ENCODE assay signal across 22 cellular contexts in the genomic region with DNA sequence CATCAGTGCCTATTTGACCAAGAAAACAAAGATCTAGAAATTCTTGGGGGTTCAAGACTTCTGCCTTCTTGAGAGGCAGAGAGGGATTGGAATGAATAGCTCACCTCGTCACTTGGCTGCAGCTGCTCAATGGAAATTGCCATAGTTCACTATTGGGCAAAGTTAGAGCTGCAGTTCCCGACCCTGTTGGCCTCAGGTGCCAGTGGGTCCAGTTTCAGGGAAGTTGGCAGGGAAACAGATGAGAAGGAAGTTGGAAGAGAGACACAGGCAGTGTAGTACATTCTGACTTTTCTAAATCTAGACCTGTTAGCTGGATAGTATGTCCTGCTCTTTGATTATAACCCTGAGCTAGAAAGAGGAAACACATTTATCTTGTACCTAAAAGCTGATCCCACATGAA. TPM values are rescaled to one million over a fixed set of nuclear protein-coding genes. Genes with fewer than 3 reads are reported as not detected.
DNase-seq lines count a peak whose midpoint lies in the region; ATAC-seq, FAIRE-seq and TF ChIP-seq lines count a peak whose summit lies in the region.
"Had no signal": no experiment of that assay in that cellular context is flagged by ENCODE, and none has a peak within 500 bp of the region (broad histone marks: within the 10 kb centered on the region; RNA-seq: fewer than 3 reads in every experiment).

No MANE protein-coding gene starts in this region.

- intact Hi-C loops in HepG2 (cut with micrococcal nuclease; ENCODE audit: unreplicated experiment) (no loop called here), gastrocnemius medialis (cut with DNase I; ENCODE audit: low total_unique reads) (no loop called here)

- no peak overlapping the region for H3K18ac ChIP-seq in H1 (ENCODE audit: extremely low read depth, low read length)

- POLR2A ChIA-PET in HepG2 (lab: Yijun Ruan, JAX): no interaction called here
- POLR2A ChIA-PET in H1 (lab: Charles Lee; ENCODE audit: partially characterized antibody): interaction anchor here (0.6 kb wide), 1 partner anchor 127 kb away, joined by 3 read pairs; a partner anchor contains a TSS

- H3K4me3 ChIP-seq in liver (ENCODE audit: low read depth in 1 of 3, low read length in 3 of 3) (no peak overlapping the region), HepG2 (replicated peaks in 1 of 3; ENCODE audit: insufficient read depth in 1 of 3, low read depth in 2 of 3, low read length in 3 of 3) (no peak overlapping the region), H1 (ENCODE audit: extremely low read depth in 1 of 4, insufficient read depth in 2 of 4, low read depth in 3 of 4, low read length in 4 of 4) (no peak overlapping the region), neural progenitor cell (no peak overlapping the region), gastrocnemius medialis (no peak overlapping the region)
- H3K4me3 ChIP-seq: GM12878, GM23248 had no signal

- peak; percentile 12 to 43 for TF ChIP-seq RAD21 in liver (IDR thresholded peaks at IDR 0.05)
- TF ChIP-seq RAD21 in HepG2 (CRISPR knock-in tag; IDR thresholded peaks at IDR 0.05): no peak
- TF ChIP-seq RAD21 in H1 (IDR thresholded peaks at IDR 0.05 in 1 of 2, conservative IDR thresholded peaks at IDR 0.05 in 1 of 2; ENCODE audit: low read depth in 2 of 2, low read length in 2 of 2): no peak

- CTCF ChIA-PET in HepG2 (lab: Yijun Ruan, JAX; ENCODE audit: low intra/inter-chr PET ratio, low total read pairs) (no interaction called here), H1 (lab: Charles Lee; ENCODE audit: partially characterized antibody) (interaction anchor here (0.6 to 1.4 kb wide), 3 partner anchors 55 to 1568 kb away, joined by 3 read pairs; no protein-coding TSS in a partner anchor)

- no peaks in the 10 kb centered on the region for H3K36me3 Mint-ChIP-seq in neural progenitor cell
- H3K36me3 Mint-ChIP-seq: CD4-positive, alpha-beta memory T cell had no signal

- TF ChIP-seq POLR2A in HepG2 (IDR thresholded peaks at IDR 0.05; ENCODE audit: insufficient read depth in 1 of 2, low read depth in 2 of 2, low read length in 2 of 2) (no peak), H1 (IDR thresholded peaks at IDR 0.05; ENCODE audit: control extremely low read depth in 1 of 2, low read depth in 2 of 2, low read length in 2 of 2) (no peak), gastrocnemius medialis (IDR thresholded peaks at IDR 0.05) (no peak)

- no peak overlapping the region for H3K14ac ChIP-seq in H1 (ENCODE audit: insufficient read length)

- no peak overlapping the region for H3K4me3 Mint-ChIP-seq in neural progenitor cell
- H3K4me3 Mint-ChIP-seq: CD4-positive, alpha-beta memory T cell; H9 had no signal

- H3K56ac ChIP-seq in H1 (replicated peaks; ENCODE audit: insufficient read length, low read depth, low read length): no peak overlapping the region

- H3K4me2 ChIP-seq in HepG2 (ENCODE audit: low read depth, low read length) (no peak overlapping the region), H1 (ENCODE audit: insufficient read depth in 1 of 2, low read depth in 2 of 2, low read length in 2 of 2) (no peak overlapping the region), neural progenitor cell (no peak overlapping the region)

- H4K8ac ChIP-seq in H1 (ENCODE audit: extremely low read depth, insufficient read depth, low read length): no peak overlapping the region

- no peak overlapping the region for H4K91ac ChIP-seq in H1 (replicated peaks; ENCODE audit: insufficient read length, low read length)

- peaks cover 16% of the 10 kb centered on the region; the same call in 1 of the 2 replicates for H4K20me1 ChIP-seq in HepG2 (ENCODE audit: insufficient read depth, low read length)
- H4K20me1 ChIP-seq in H1 (replicated peaks in 1 of 2; ENCODE audit: control insufficient read depth in 1 of 2, insufficient read depth in 2 of 2, low read length in 2 of 2): no peaks in the 10 kb centered on the region
- H4K20me1 ChIP-seq in neural progenitor cell (ENCODE audit: low read depth): no peaks in the 10 kb centered on the region

- no peak overlapping the region for H2BK120ac ChIP-seq in H1 (replicated peaks; ENCODE audit: low read depth, low read length)

- no peak overlapping the region for H2AK5ac ChIP-seq in H1 (ENCODE audit: low read depth, low read length)

- H3K4me1 ChIP-seq in liver (ENCODE audit: control insufficient read depth in 4 of 4, insufficient read depth in 4 of 4, low read length in 3 of 4): peaks cover 6 to 70% (median 49%) of the 10 kb centered on the region in 4 donors
- H3K4me1 ChIP-seq in HepG2 (ENCODE audit: insufficient read depth, low read length): no peaks in the 10 kb centered on the region
- no peaks in the 10 kb centered on the region for H3K4me1 ChIP-seq in H1 (replicated peaks in 1 of 4; ENCODE audit: control insufficient read depth in 3 of 4, insufficient read depth in 4 of 4, low read length in 3 of 4)
- no peaks in the 10 kb centered on the region for H3K4me1 ChIP-seq in neural progenitor cell
- H3K4me1 ChIP-seq in gastrocnemius medialis: no peaks in the 10 kb centered on the region

- H3K27ac Mint-ChIP-seq in neural progenitor cell: no peak overlapping the region
- H3K27ac Mint-ChIP-seq: CD4-positive, alpha-beta memory T cell; H9 had no signal

- no peak for FAIRE-seq in HepG2 (lab: Jason Lieb, UNC)
- FAIRE-seq in H1 (lab: Jason Lieb, UNC): no peak
- no peak for FAIRE-seq in HTR-8/SVneo (lab: Jason Lieb, UNC)
- FAIRE-seq: GM12878, GM19239 had no signal

- H3K9me3 ChIP-seq in liver (ENCODE audit: control insufficient read depth in 4 of 4, low read length in 3 of 4) (no peaks in the 10 kb centered on the region), HepG2 (ENCODE audit: low read length) (no peaks in the 10 kb centered on the region), H1 (ENCODE audit: insufficient read depth in 2 of 2, low read depth in 1 of 2, low read length in 1 of 2) (no peaks in the 10 kb centered on the region), neural progenitor cell (ENCODE audit: low read depth) (no peaks in the 10 kb centered on the region), gastrocnemius medialis (no peaks in the 10 kb centered on the region)

- no peak overlapping the region for H3K23ac ChIP-seq in H1 (ENCODE audit: insufficient read length)

- in situ Hi-C loops in HepG2 (cut with HindIII; ENCODE audit: extremely low pct_ligation_motif_present, low pct_unique_long_range_greater_than_20kb) (no loop called here), gastrocnemius medialis (cut with MboI; ENCODE audit: low sequenced_read_pairs in 4 of 4) (no loop called here)

- H2AFZ ChIP-seq in HepG2 (ENCODE audit: low read length) (no peak overlapping the region), H1 (ENCODE audit: low read length) (peak overlapping the region; percentile 43; the same call in 1 of the 2 replicates), neural progenitor cell (replicated peaks) (peak overlapping the region; percentile 86)
- H2AFZ ChIP-seq: GM23248 had no signal

- no peak overlapping the region for H4K5ac ChIP-seq in H1 (ENCODE audit: insufficient read length, low read depth, low read length)

- H3K36me3 ChIP-seq in liver (ENCODE audit: control insufficient read depth in 4 of 4, insufficient read depth in 3 of 4, low read depth in 1 of 4, low read length in 3 of 4): peaks cover 0 to 2% (median under 1%) of the 10 kb centered on the region in 4 donors
- peaks cover 0 to under 1% of the 10 kb centered on the region in 2 experiments; a peak in 2 of 5 replicates for H3K36me3 ChIP-seq in HepG2 (replicated peaks in 1 of 2; ENCODE audit: control insufficient read depth in 1 of 2, insufficient read depth in 2 of 2, low read length in 2 of 2)
- H3K36me3 ChIP-seq in H1 (ENCODE audit: control insufficient read depth in 2 of 4, insufficient read depth in 4 of 4, low read length in 3 of 4): no peaks in the 10 kb centered on the region
- no peaks in the 10 kb centered on the region for H3K36me3 ChIP-seq in neural progenitor cell
- H3K36me3 ChIP-seq in gastrocnemius medialis: no peaks in the 10 kb centered on the region

- H3F3A ChIP-seq in neural progenitor cell (ENCODE audit: low read depth): peaks cover 6% of the 10 kb centered on the region

- no peaks in the 10 kb centered on the region for H3K4me1 Mint-ChIP-seq in neural progenitor cell
- H3K4me1 Mint-ChIP-seq: CD4-positive, alpha-beta memory T cell had no signal

- no peaks in the 10 kb centered on the region for H3K27me3 Mint-ChIP-seq in neural progenitor cell (ENCODE audit: insufficient read depth, low read depth)

- H3K4ac ChIP-seq in H1 (replicated peaks; ENCODE audit: insufficient read length, low read depth, low read length): no peak overlapping the region

- H3K9ac ChIP-seq in liver (ENCODE audit: low read depth in 1 of 2, low read length in 2 of 2): no peak overlapping the region
- H3K9ac ChIP-seq in HepG2 (ENCODE audit: insufficient read depth, low read depth, low read length): no peak overlapping the region
- no peak overlapping the region for H3K9ac ChIP-seq in H1 (replicated peaks in 1 of 4; ENCODE audit: extremely low read depth in 1 of 4, low read depth in 3 of 4, low read length in 3 of 4)
- no peak overlapping the region for H3K9ac ChIP-seq in neural progenitor cell
- H3K9ac ChIP-seq: GM23248 had no signal

- no peak for ATAC-seq in HepG2
- peak; percentile 56 to 81 for ATAC-seq in gastrocnemius medialis
- no peak for ATAC-seq in HG03097 (IDR thresholded peaks at IDR 0.05; ENCODE audit: low FRiP score, unreplicated experiment)
- ATAC-seq: GM12878, HCT116 had no signal

- peaks cover 64% of the 10 kb centered on the region for H3K79me2 ChIP-seq in HepG2 (ENCODE audit: insufficient read depth, low read length)
- no peaks in the 10 kb centered on the region for H3K79me2 ChIP-seq in H1 (ENCODE audit: control insufficient read depth in 1 of 2, insufficient read depth in 2 of 2, low read length in 2 of 2)
- no peaks in the 10 kb centered on the region for H3K79me2 ChIP-seq in neural progenitor cell (ENCODE audit: low read depth)

- BruUV-seq in HepG2 (replicated peaks; lab: Mats Ljungman, UMichigan): no TSS peak

- no peak overlapping the region for H2BK12ac ChIP-seq in H1 (ENCODE audit: low read depth, low read length)

- DNase-seq in HepG2 (ENCODE audit: low spot score) (no peak), H1 (ENCODE audit: low read depth in 1 of 2, low spot score in 2 of 2) (no peak), neural progenitor cell (ENCODE audit: low spot score) (no peak), gastrocnemius medialis (peak in 1 of 2 donors; percentile 48), SKM-1 treated with dmso at 0.1 percent for 144 hours (lab: John Stamatoyannopoulos, UW; ENCODE audit: unreplicated experiment) (no peak), HTR-8/SVneo (ENCODE audit: insufficient read length, low spot score) (no peak)
- DNase-seq: C1 segment of cervical spinal cord; Calu3; CD4-positive, alpha-beta memory T cell; COR-L47; DMS53; DND-41; GM23248; H9 had no signal

- no peak overlapping the region for H2BK15ac ChIP-seq in H1 (ENCODE audit: low read length)

- no peak overlapping the region for H2BK5ac ChIP-seq in H1 (ENCODE audit: low read depth, low read length)

- H3K79me1 ChIP-seq in H1 (ENCODE audit: low read depth, low read length): no peaks in the 10 kb centered on the region

- no peaks in the 10 kb centered on the region for H3K9me3 Mint-ChIP-seq in neural progenitor cell
- H3K9me3 Mint-ChIP-seq: CD4-positive, alpha-beta memory T cell; H9 had no signal

- WGBS in liver: 29% methylated on average over 2 of the region's 2 CpGs
- WGBS in HepG2 (ENCODE audit: low lambda C conversion rate): 93% methylated on average over 2 of the region's 2 CpGs
- 75% methylated on average over 2 of the region's 2 CpGs; no CpG with 5 or more reads in 1 of the 2 experiments for WGBS in H1 (ENCODE audit: extremely low coverage in 1 of 2, insufficient coverage in 1 of 2, insufficient read length in 1 of 2, insufficient replicate concordance in 2 of 2, low coverage in 1 of 2, low lambda C conversion rate in 2 of 2, missing lambda C conversion rate in 1 of 2), 2 experiments

- no peak for TF ChIP-seq CTCF in liver (IDR thresholded peaks at IDR 0.05; ENCODE audit: low read depth, low read length, missing input control)
- no peak for TF ChIP-seq CTCF in HepG2 (CRISPR knock-in tag; IDR thresholded peaks at IDR 0.05)
- TF ChIP-seq CTCF in H1 (IDR thresholded peaks at IDR 0.05; ENCODE audit: control extremely low read depth in 1 of 3, insufficient read depth in 1 of 3, low read depth in 1 of 3, low read length in 3 of 3): no peak
- no peak for TF ChIP-seq CTCF in neural progenitor cell (IDR thresholded peaks at IDR 0.05)
- TF ChIP-seq CTCF in gastrocnemius medialis (IDR thresholded peaks at IDR 0.05 in 4 of 5, conservative IDR thresholded peaks at IDR 0.05 in 1 of 5): no peak

- H3K27me3 ChIP-seq in liver (ENCODE audit: control insufficient read depth in 4 of 4, insufficient read depth in 4 of 4, low read length in 3 of 4): no peaks in the 10 kb centered on the region
- no peaks in the 10 kb centered on the region for H3K27me3 ChIP-seq in HepG2 (ENCODE audit: control insufficient read depth in 1 of 2, insufficient read depth in 2 of 2, low read length in 2 of 2)
- no peaks in the 10 kb centered on the region for H3K27me3 ChIP-seq in H1 (replicated peaks in 1 of 4; ENCODE audit: control insufficient read depth in 3 of 4, extremely low read depth in 1 of 4, insufficient read depth in 3 of 4, low read length in 3 of 4)
- no peaks in the 10 kb centered on the region for H3K27me3 ChIP-seq in neural progenitor cell
- peaks cover 0 to 2% (median 0%) of the 10 kb centered on the region in 3 donors for H3K27me3 ChIP-seq in gastrocnemius medialis

- TF ChIP-seq EP300 in HepG2 (IDR thresholded peaks at IDR 0.05; ENCODE audit: low read depth in 2 of 2, low read length in 2 of 2) (no peak), HepG2 (CRISPR knock-in tag; IDR thresholded peaks at IDR 0.05; ENCODE audit: borderline replicate concordance) (no peak), H1 (IDR thresholded peaks at IDR 0.05; ENCODE audit: borderline replicate concordance in 1 of 2, low read depth in 2 of 2, low read length in 2 of 2) (no peak)

- H3K27ac ChIP-seq in liver (ENCODE audit: low read depth in 1 of 2, low read length in 2 of 2): no peak overlapping the region
- H3K27ac ChIP-seq in HepG2 (ENCODE audit: extremely low read length, insufficient read depth, low read length): no peak overlapping the region
- H3K27ac ChIP-seq in H1 (ENCODE audit: low read depth, low read length): no peak overlapping the region
- H3K27ac ChIP-seq in neural progenitor cell: no peak overlapping the region
- H3K27ac ChIP-seq in gastrocnemius medialis: no peak overlapping the region
- H3K27ac ChIP-seq: GM23248 had no signal

- H2BK20ac ChIP-seq in H1 (ENCODE audit: low read length): no peak overlapping the region

- no peaks in the 10 kb centered on the region for H3K23me2 ChIP-seq in H1 (ENCODE audit: low read depth, low read length)

RNA-seq across cellular contexts. Expression of a gene that starts 19.1 kb away (rescaled TPM):
- total RNA-seq in liver (100 to 1,000 TPM in 1 of 2 donors, 10 to 100 TPM in 1; 44.6 to 198 TPM), HepG2 (2016; rRNA removed; fragmentation: Illumina TruSeq; extraction: Trizol) (58.1 and 102 TPM in 2 replicates), neural progenitor cell (ENCODE audit: low replicate concordance) (not detected in 2 replicates), gastrocnemius medialis (under 1 TPM in 3 of 4 donors, not detected in 1; 0.20 to 0.36 (median 0.31) TPM)
- polyA plus RNA-seq in liver (100 to 1,000 TPM in 1 of 2 donors, 10 to 100 TPM in 1; 31.8 to 177 TPM), HepG2 (2011; rRNA removed) (43.2 and 56.1 TPM in 2 replicates), H1 (2011; rRNA removed) (not detected in 2 replicates)
- total RNA-seq in HepG2 (2016; cell fraction: cytosol; rRNA removed; fragmentation: Illumina TruSeq; extraction: Trizol; ENCODE audit: low read depth): 11.3 and 11.5 TPM in 2 replicates
- 57.5 and 103 TPM in 2 replicates for total RNA-seq in HepG2 (2016; cell fraction: insoluble cytoplasmic fraction; rRNA removed; fragmentation: Illumina TruSeq; extraction: Trizol)
- 18.4 and 22.9 TPM in 2 replicates for total RNA-seq in HepG2 (2016; cell fraction: membrane; rRNA removed; fragmentation: Illumina TruSeq; extraction: Trizol)
- 42.4 and 44.5 TPM in 2 replicates for total RNA-seq in HepG2 (2016; cell fraction: nucleus; rRNA removed; fragmentation: Illumina TruSeq; extraction: Trizol)
- 40.9 and 43.6 TPM in 2 replicates for polyA plus RNA-seq in HepG2 (2011; cell fraction: cytosol; rRNA removed)
- polyA plus RNA-seq in HepG2 (2011; cell fraction: nucleus; rRNA removed): 25.7 and 31.3 TPM in 2 replicates
- polyA plus RNA-seq in HepG2 (2012): 35.0 and 53.6 TPM in 2 replicates
- polyA plus RNA-seq in HepG2 (2016; cell fraction: cytosol; fragmentation: Illumina TruSeq; extraction: Trizol; ENCODE audit: low read depth): 9.7 and 10.6 TPM in 2 replicates
- 77.8 and 79.0 TPM in 2 replicates for polyA plus RNA-seq in HepG2 (2016; cell fraction: insoluble cytoplasmic fraction; fragmentation: Illumina TruSeq; extraction: Trizol; ENCODE audit: low read depth)
- 13.8 and 15.5 TPM in 2 replicates for polyA plus RNA-seq in HepG2 (2016; cell fraction: membrane; fragmentation: Illumina TruSeq; extraction: Trizol; ENCODE audit: low read depth)
- polyA plus RNA-seq in HepG2 (2016; cell fraction: nucleus; fragmentation: Illumina TruSeq; extraction: Trizol; ENCODE audit: insufficient read depth, low read depth): 35.1 and 43.4 TPM in 2 replicates
- 84.3 TPM in 1 of 2 replicates, not detected in the other for polyA minus RNA-seq in HepG2 (2011; rRNA and poly(A)+ RNA removed; ENCODE audit: low replicate concordance)
- 33.4 and 36.7 TPM in 2 replicates for polyA minus RNA-seq in HepG2 (2011; cell fraction: cytosol; rRNA and poly(A)+ RNA removed)
- 28.6 and 40.7 TPM in 2 replicates for polyA minus RNA-seq in HepG2 (2011; cell fraction: nucleus; rRNA and poly(A)+ RNA removed)
- not detected in 2 replicates for total RNA-seq in H1 (2021; fragmentation: NEBNext Ultra II Directional; extraction: Animal tissue kit (Norgen Biotek cat#: 25700))
- not detected for polyA plus RNA-seq in H1 (2011; cell fraction: cytosol; rRNA removed)
- polyA plus RNA-seq in H1 (2011; cell fraction: nucleus; rRNA removed): not detected
- polyA plus RNA-seq in H1 (2012, experiment 1 of 2): 0.03 TPM in 1 of 4 replicates, not detected in the others
- polyA plus RNA-seq in H1 (2012, experiment 2 of 2): not detected
- polyA plus RNA-seq in H1 (2013, experiment 1 of 2): not detected
- not detected for polyA plus RNA-seq in H1 (2013, experiment 2 of 2)
- not detected in 2 replicates for polyA minus RNA-seq in H1 (2011; rRNA and poly(A)+ RNA removed)
- polyA minus RNA-seq in H1 (2011; cell fraction: cytosol; rRNA and poly(A)+ RNA removed): not detected
- polyA minus RNA-seq in H1 (2011; cell fraction: nucleus; rRNA and poly(A)+ RNA removed): not detected
- total RNA-seq: A172; A673; Calu3; CD4-positive, alpha-beta memory T cell; GM23248; H9 had no signal
- polyA plus RNA-seq: BJ; CD4-positive, alpha-beta memory T cell; GM12878; GM23248 had no signal

Comparison
In these comparisons a context has a peak if more than half of its experiments do, and no peak if none do; other contexts are left out.
1. ATAC-seq: peak in gastrocnemius medialis (2 of 2); none in HepG2 (single experiment) and HG03097 (single experiment).
2. RNA of a gene that starts 19.1 kb away (total RNA-seq): 44.6 to 198 TPM in liver and 11.3 to 103 TPM in HepG2; 0.20 to 0.36 TPM in gastrocnemius medialis, not detected in H1 and not detected in neural progenitor cell; every median in the first group is over 4 times any median in the second.